8 cellular contexts compared by ENCODE assay signal in the genomic region with DNA sequence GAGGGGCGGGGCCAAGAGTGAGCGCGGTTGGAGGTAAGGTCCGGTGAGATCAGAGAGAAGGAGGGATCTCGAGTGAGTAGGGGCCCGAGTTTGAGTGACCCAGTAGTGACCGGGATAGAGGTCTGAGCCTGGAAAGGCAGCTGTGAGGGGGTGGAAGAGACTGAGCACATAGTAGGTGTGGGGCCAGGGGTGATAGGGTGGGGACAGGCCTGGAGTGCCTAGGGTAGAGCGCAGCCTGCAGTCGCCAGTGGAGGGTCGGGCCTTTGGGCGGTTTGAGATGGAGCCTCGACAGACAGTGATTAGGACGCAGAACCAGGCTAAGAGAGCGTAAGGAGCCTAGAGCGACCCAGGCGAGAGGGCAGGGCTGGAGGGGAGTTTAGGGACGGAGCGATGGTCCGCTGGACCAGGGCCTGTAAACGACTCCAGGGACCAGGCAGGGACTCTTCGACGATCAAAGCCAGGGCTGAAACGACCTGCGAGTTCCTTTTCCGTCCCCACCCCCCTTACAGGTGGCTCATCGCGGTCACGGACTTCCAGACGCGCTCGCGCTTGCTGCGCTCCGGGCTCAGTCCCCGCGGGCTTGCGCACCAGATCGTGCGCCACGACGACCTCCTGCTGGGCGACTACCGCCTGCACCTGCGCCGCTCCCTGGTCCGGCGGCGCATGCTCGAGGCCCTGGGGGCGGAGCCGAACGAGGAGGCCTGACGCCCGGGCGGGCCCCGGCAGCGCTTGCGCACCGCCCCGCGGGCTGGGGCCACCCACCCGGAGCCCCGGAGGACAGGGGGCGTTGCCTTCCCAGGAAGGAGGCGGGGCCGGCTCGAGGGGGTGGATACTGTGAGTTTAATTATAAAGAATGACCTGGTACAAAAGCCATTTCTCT. TPM values are rescaled to one million over a fixed set of nuclear protein-coding genes. Genes with fewer than 3 reads are reported as not detected.
DNase-seq lines count a peak whose midpoint lies in the region; ATAC-seq and TF ChIP-seq lines count a peak whose summit lies in the region.

No MANE protein-coding gene starts in this region.

- peaks cover 3 to 97% (median 34%) of the 10 kb centered on the region in 4 donors for H3K27me3 ChIP-seq in esophagus muscularis mucosa

- TF ChIP-seq POLR2A in esophagus muscularis mucosa (IDR thresholded peaks at IDR 0.05; ENCODE audit: low read depth), result no peak

- TF ChIP-seq CTCF in esophagus muscularis mucosa (IDR thresholded peaks at IDR 0.05) (no peak), natural killer cell (IDR thresholded peaks at IDR 0.05) (no peak)

- H3K9me3 Mint-ChIP-seq in activated CD8-positive, alpha-beta memory T cell treated with anti-CD3 and anti-CD28 coated beads, Interleukin-2, amount 10 ng/mL, durations not matched to agents 7 days and 5 days (ENCODE audit: low read depth), result no peaks in the 10 kb centered on the region
- H3K9me3 Mint-ChIP-seq in natural killer cell, result peaks cover 5 to 8% of the 10 kb centered on the region in 2 donors
- peaks cover 9 to 12% of the 10 kb centered on the region in 2 donors for H3K9me3 Mint-ChIP-seq in stimulated activated naive CD8-positive, alpha-beta T cell treated with anti-CD3 and anti-CD28 coated beads, Interleukin-15, amount 100 ng/mL, for 72 hours

- H3K9me3 ChIP-seq in esophagus muscularis mucosa, result peaks cover 0 to 20% (median 16%) of the 10 kb centered on the region in 4 donors

- peak overlapping the region; percentile 62 for H3K4me3 Mint-ChIP-seq in activated CD8-positive, alpha-beta memory T cell treated with anti-CD3 and anti-CD28 coated beads, Interleukin-2, amount 10 ng/mL, durations not matched to agents 7 days and 5 days
- peak overlapping the region; percentile 76 for H3K4me3 Mint-ChIP-seq in natural killer cell
- H3K4me3 Mint-ChIP-seq in stimulated activated naive CD8-positive, alpha-beta T cell treated with anti-CD3 and anti-CD28 coated beads, Interleukin-15, amount 100 ng/mL, for 72 hours, result peak overlapping the region; percentile 90 to 97

- H3K36me3 ChIP-seq in esophagus muscularis mucosa, result no peaks in the 10 kb centered on the region

- no peak for TF ChIP-seq EP300 in esophagus muscularis mucosa (IDR thresholded peaks at IDR 0.05)

- DNase-seq in EL (peak; percentile 81), NCI-H2196 treated with DMSO at 0.1 percent for 48 hours (lab: John Stamatoyannopoulos, UW; ENCODE audit: unreplicated experiment) (peak; percentile 87), esophagus muscularis mucosa (ENCODE audit: extremely low spot score) (no peak), natural killer cell (peak; percentile 40)
- DNase-seq in activated CD8-positive, alpha-beta memory T cell treated with anti-CD3 and anti-CD28 coated beads, Interleukin-2, amount 10 ng/mL, durations not matched to agents 7 days and 5 days, result peak; percentile 62
- DNase-seq in stimulated activated naive CD8-positive, alpha-beta T cell treated with anti-CD3 and anti-CD28 coated beads, Interleukin-15, amount 100 ng/mL, for 72 hours, result peak; percentile 91 to 92

- peak overlapping the region; percentile 30 to 42 (median 36) for H3K4me3 ChIP-seq in esophagus muscularis mucosa

- H3K36me3 Mint-ChIP-seq in activated CD8-positive, alpha-beta memory T cell treated with anti-CD3 and anti-CD28 coated beads, Interleukin-2, amount 10 ng/mL, durations not matched to agents 7 days and 5 days, result peaks cover 6% of the 10 kb centered on the region
- peaks cover 5% of the 10 kb centered on the region for H3K36me3 Mint-ChIP-seq in natural killer cell

- H3K27me3 Mint-ChIP-seq in activated CD8-positive, alpha-beta memory T cell treated with anti-CD3 and anti-CD28 coated beads, Interleukin-2, amount 10 ng/mL, durations not matched to agents 7 days and 5 days, result peaks cover 23% of the 10 kb centered on the region
- peaks cover 41 to 47% of the 10 kb centered on the region in 2 donors for H3K27me3 Mint-ChIP-seq in natural killer cell (ENCODE audit: low read depth in 2 of 2)
- peaks cover 59% of the 10 kb centered on the region for H3K27me3 Mint-ChIP-seq in stimulated activated naive CD8-positive, alpha-beta T cell treated with anti-CD3 and anti-CD28 coated beads, Interleukin-15, amount 100 ng/mL, for 72 hours

- intact Hi-C loops in esophagus muscularis mucosa (cut with DNase I), result no loop called here
- intact Hi-C loops in natural killer cell (cut with micrococcal nuclease), result no loop called here

- CTCF ChIA-PET in activated CD8-positive, alpha-beta memory T cell treated with anti-CD3 and anti-CD28 coated beads, Interleukin-2, amount 10 ng/mL, durations not matched to agents 7 days and 5 days (lab: Charles Lee), result no interaction called here

- H3K4me1 ChIP-seq in esophagus muscularis mucosa, result peaks cover 17 to 19% (median 18%) of the 10 kb centered on the region in 4 donors

- WGBS in esophagus muscularis mucosa, result 2% methylated on average over 37 of the region's 67 CpGs

- no peak overlapping the region for H3K27ac ChIP-seq in esophagus muscularis mucosa (replicated peaks in 1 of 4)

- ATAC-seq in activated CD8-positive, alpha-beta memory T cell treated with anti-CD3 and anti-CD28 coated beads, Interleukin-2, amount 10 ng/mL, durations not matched to agents 7 days and 5 days, result peak; percentile 27
- ATAC-seq in natural killer cell, result peak in 2 of 3 donors; percentile 16 to 29
- peak; percentile 68 for ATAC-seq in stimulated activated naive CD8-positive, alpha-beta T cell treated with anti-CD3 and anti-CD28 coated beads, Interleukin-15, amount 100 ng/mL, for 72 hours
- no peak for ATAC-seq in GM21528 (IDR thresholded peaks at IDR 0.05; ENCODE audit: low FRiP score, unreplicated experiment)
- no peak for ATAC-seq in GM19351 (IDR thresholded peaks at IDR 0.05; ENCODE audit: unreplicated experiment)

- peak overlapping the region; percentile 79 for H3K27ac Mint-ChIP-seq in activated CD8-positive, alpha-beta memory T cell treated with anti-CD3 and anti-CD28 coated beads, Interleukin-2, amount 10 ng/mL, durations not matched to agents 7 days and 5 days
- H3K27ac Mint-ChIP-seq in natural killer cell, result peak overlapping the region; percentile 41 to 87
- H3K27ac Mint-ChIP-seq in stimulated activated naive CD8-positive, alpha-beta T cell treated with anti-CD3 and anti-CD28 coated beads, Interleukin-15, amount 100 ng/mL, for 72 hours, result peak overlapping the region; percentile 94 to 99

- H3K4me1 Mint-ChIP-seq in activated CD8-positive, alpha-beta memory T cell treated with anti-CD3 and anti-CD28 coated beads, Interleukin-2, amount 10 ng/mL, durations not matched to agents 7 days and 5 days, result peaks cover 18% of the 10 kb centered on the region
- H3K4me1 Mint-ChIP-seq in natural killer cell, result peaks cover 14% of the 10 kb centered on the region in 2 donors
- H3K4me1 Mint-ChIP-seq in stimulated activated naive CD8-positive, alpha-beta T cell treated with anti-CD3 and anti-CD28 coated beads, Interleukin-15, amount 100 ng/mL, for 72 hours, result peaks cover 24% of the 10 kb centered on the region

RNA-seq across cellular contexts. Expression of gene C19orf81, which starts 9.4 kb away (rescaled TPM):
- total RNA-seq in activated CD8-positive, alpha-beta memory T cell treated with anti-CD3 and anti-CD28 coated beads, Interleukin-2, amount 10 ng/mL, durations not matched to agents 7 days and 5 days, result under 1 TPM in 1 of 2 experiments, not detected in 1; 0.70 TPM
- 1 to 10 TPM in 1 of 4 donors, not detected in 3; 1.1 TPM for total RNA-seq in esophagus muscularis mucosa
- not detected for total RNA-seq in natural killer cell

RNA-seq across cellular contexts. Expression of gene SYT3, which starts 19.0 kb away (rescaled TPM):
- total RNA-seq in activated CD8-positive, alpha-beta memory T cell treated with anti-CD3 and anti-CD28 coated beads, Interleukin-2, amount 10 ng/mL, durations not matched to agents 7 days and 5 days, result not detected
- total RNA-seq in esophagus muscularis mucosa, result 1 to 10 TPM in 1 of 4 donors, under 1 TPM in 2, not detected in 1; 0.17 to 1.2 (median 0.71) TPM
- total RNA-seq in natural killer cell, result not detected

Comparison
In these comparisons a context has a peak if more than half of its experiments do, and no peak if none do; other contexts are left out.
1. ATAC-seq: peak in activated CD8-positive, alpha-beta memory T cell treated with anti-CD3 and anti-CD28 coated beads, Interleukin-2, amount 10 ng/mL, durations not matched to agents 7 days and 5 days (single experiment), natural killer cell (2 of 3) and stimulated activated naive CD8-positive, alpha-beta T cell treated with anti-CD3 and anti-CD28 coated beads, Interleukin-15, amount 100 ng/mL, for 72 hours (single experiment); none in GM21528 (single experiment) and GM19351 (single experiment).
2. Peak in every context shown above with its lines, with median percentiles within 50 percentile points of each other: H3K27ac Mint-ChIP-seq and H3K4me3 Mint-ChIP-seq.